In the genomic region with DNA sequence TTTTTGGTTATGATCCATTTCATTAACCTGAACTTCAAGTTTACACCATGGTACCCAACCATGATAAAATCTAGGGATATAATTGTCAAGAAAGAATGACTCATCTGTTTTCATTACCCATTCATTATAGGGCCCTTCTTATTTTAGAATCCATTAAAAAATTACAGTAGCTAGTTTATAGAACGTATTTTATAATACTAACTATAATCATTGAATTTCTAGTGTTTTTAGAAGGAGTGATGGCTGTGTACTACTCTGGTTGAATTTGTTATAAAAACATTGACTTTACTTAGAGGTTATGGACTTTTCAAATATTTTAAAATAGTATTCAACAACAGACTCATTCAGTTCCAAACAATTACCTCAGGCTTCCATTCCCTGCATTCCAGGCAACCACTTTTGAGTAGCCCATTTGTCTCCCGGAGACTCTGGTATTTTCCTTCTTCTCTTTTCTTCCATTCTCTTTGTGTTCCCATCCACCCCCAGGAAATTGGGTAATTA, we compare ENCODE assay signal across 14 cellular contexts.
DNase-seq lines count a peak whose midpoint lies in the region; ATAC-seq and TF ChIP-seq lines count a peak whose summit lies in the region.
"Had no signal": no experiment of that assay in that cellular context is flagged by ENCODE, and none has a peak within 500 bp of the region (broad histone marks: within the 10 kb centered on the region; RNA-seq: fewer than 3 reads in every experiment).

No MANE protein-coding gene starts in this region.

- no peaks in the 10 kb centered on the region for H3K36me3 Mint-ChIP-seq in activated CD8-positive, alpha-beta T cell treated with anti-CD3 and anti-CD28 coated beads for 36 hours (ENCODE audit: low read depth)
- H3K36me3 Mint-ChIP-seq: activated naive CD4-positive, alpha-beta T cell treated with anti-CD3 and anti-CD28 coated beads, Interleukin-2, amount 10 ng/mL, durations not matched to agents 7 days and 5 days had no signal

- CTCF ChIA-PET in activated CD8-positive, alpha-beta T cell treated with anti-CD3 and anti-CD28 coated beads for 36 hours (lab: Charles Lee): no interaction called here

- no peak for ATAC-seq in activated CD8-positive, alpha-beta T cell treated with anti-CD3 and anti-CD28 coated beads for 36 hours
- ATAC-seq: activated CD8-positive, alpha-beta T cell treated with anti-CD3 and anti-CD28 coated beads, Interleukin-2, amount 10 ng/mL, durations not matched to agents 7 days and 5 days; gastroesophageal sphincter had no signal

- intact Hi-C loops in activated CD8-positive, alpha-beta T cell treated with anti-CD3 and anti-CD28 coated beads for 36 hours (cut with micrococcal nuclease): no loop called here

- no peak overlapping the region for H3K4me3 ChIP-seq in AG09309 (ENCODE audit: control insufficient read depth, low read depth, low read length)
- no peak overlapping the region for H3K4me3 ChIP-seq in cardiac fibroblast (replicated peaks in 1 of 2; ENCODE audit: low read depth in 2 of 2, low read length in 2 of 2)
- H3K4me3 ChIP-seq: coronary artery, gastroesophageal sphincter, MG63, ovary had no signal

- TF ChIP-seq CTCF in AG09309 (IDR thresholded peaks at IDR 0.05; ENCODE audit: control insufficient read depth, insufficient read depth, low read depth, low read length, missing control alignments) (no peak), cardiac fibroblast (IDR thresholded peaks at IDR 0.05; ENCODE audit: low read depth, low read length) (no peak)
- TF ChIP-seq CTCF in activated CD8-positive, alpha-beta T cell treated with anti-CD3 and anti-CD28 coated beads for 36 hours (IDR thresholded peaks at IDR 0.05): no peak

- no peaks in the 10 kb centered on the region for H3K4me1 Mint-ChIP-seq in activated CD8-positive, alpha-beta T cell treated with anti-CD3 and anti-CD28 coated beads for 36 hours (ENCODE audit: low read depth)
- H3K4me1 Mint-ChIP-seq: activated naive CD4-positive, alpha-beta T cell treated with anti-CD3 and anti-CD28 coated beads, Interleukin-2, amount 10 ng/mL, durations not matched to agents 7 days and 5 days had no signal

- no peaks in the 10 kb centered on the region for H3K9me3 Mint-ChIP-seq in activated CD8-positive, alpha-beta T cell treated with anti-CD3 and anti-CD28 coated beads for 36 hours
- H3K9me3 Mint-ChIP-seq: activated naive CD4-positive, alpha-beta T cell treated with anti-CD3 and anti-CD28 coated beads, Interleukin-2, amount 10 ng/mL, durations not matched to agents 7 days and 5 days had no signal

- H3K4me3 Mint-ChIP-seq in activated CD8-positive, alpha-beta T cell treated with anti-CD3 and anti-CD28 coated beads for 36 hours: no peak overlapping the region
- H3K4me3 Mint-ChIP-seq: activated CD8-positive, alpha-beta T cell treated with anti-CD3 and anti-CD28 coated beads, Interleukin-2, amount 10 ng/mL, durations not matched to agents 7 days and 5 days; activated naive CD4-positive, alpha-beta T cell treated with anti-CD3 and anti-CD28 coated beads, Interleukin-2, amount 10 ng/mL, durations not matched to agents 7 days and 5 days had no signal

- no peaks in the 10 kb centered on the region for H3K27me3 Mint-ChIP-seq in activated CD8-positive, alpha-beta T cell treated with anti-CD3 and anti-CD28 coated beads for 36 hours

- DNase-seq in AG09309 (ENCODE audit: low read depth) (peak; percentile 82), LHCN-M2 (ENCODE audit: low read depth) (peak; percentile 82), cardiac fibroblast (ENCODE audit: low read depth in 2 of 2) (peak; percentile 54 to 76), kidney glomerular epithelial cell (lab: John Stamatoyannopoulos, UW) (peak; percentile 89), NK-92 (lab: John Stamatoyannopoulos, UW; ENCODE audit: unreplicated experiment) (no peak), GM19240 (ENCODE audit: insufficient read length, low spot score) (no peak)
- no peak for DNase-seq in activated CD4-positive, alpha-beta T cell treated with anti-CD3 and anti-CD28 coated beads, Interleukin-2, amount 50 U/mL, for 48 hours
- no peak for DNase-seq in activated CD8-positive, alpha-beta T cell treated with anti-CD3 and anti-CD28 coated beads for 36 hours
- DNase-seq: activated CD8-positive, alpha-beta T cell treated with anti-CD3 and anti-CD28 coated beads, Interleukin-2, amount 10 ng/mL, durations not matched to agents 7 days and 5 days; activated naive CD4-positive, alpha-beta T cell treated with anti-CD3 and anti-CD28 coated beads, Interleukin-2, amount 10 ng/mL, durations not matched to agents 7 days and 5 days; MG63; ovary had no signal

- POLR2A ChIA-PET in activated CD8-positive, alpha-beta T cell treated with anti-CD3 and anti-CD28 coated beads for 36 hours (lab: Charles Lee): no interaction called here

- no peak overlapping the region for H3K27ac Mint-ChIP-seq in activated CD8-positive, alpha-beta T cell treated with anti-CD3 and anti-CD28 coated beads for 36 hours
- H3K27ac Mint-ChIP-seq: activated CD8-positive, alpha-beta T cell treated with anti-CD3 and anti-CD28 coated beads, Interleukin-2, amount 10 ng/mL, durations not matched to agents 7 days and 5 days; activated naive CD4-positive, alpha-beta T cell treated with anti-CD3 and anti-CD28 coated beads, Interleukin-2, amount 10 ng/mL, durations not matched to agents 7 days and 5 days had no signal

Comparison
In these comparisons a context has a peak if more than half of its experiments do, and no peak if none do; other contexts are left out.
1. DNase-seq: peak in AG09309 (single experiment), LHCN-M2 (single experiment), cardiac fibroblast (2 of 2) and kidney glomerular epithelial cell (single experiment); none in activated CD4-positive, alpha-beta T cell treated with anti-CD3 and anti-CD28 coated beads, Interleukin-2, amount 50 U/mL, for 48 hours (0 of 2), NK-92 (single experiment), GM19240 (single experiment) and activated CD8-positive, alpha-beta T cell treated with anti-CD3 and anti-CD28 coated beads for 36 hours (single experiment).